8 cellular contexts compared by ENCODE assay signal in the genomic region with DNA sequence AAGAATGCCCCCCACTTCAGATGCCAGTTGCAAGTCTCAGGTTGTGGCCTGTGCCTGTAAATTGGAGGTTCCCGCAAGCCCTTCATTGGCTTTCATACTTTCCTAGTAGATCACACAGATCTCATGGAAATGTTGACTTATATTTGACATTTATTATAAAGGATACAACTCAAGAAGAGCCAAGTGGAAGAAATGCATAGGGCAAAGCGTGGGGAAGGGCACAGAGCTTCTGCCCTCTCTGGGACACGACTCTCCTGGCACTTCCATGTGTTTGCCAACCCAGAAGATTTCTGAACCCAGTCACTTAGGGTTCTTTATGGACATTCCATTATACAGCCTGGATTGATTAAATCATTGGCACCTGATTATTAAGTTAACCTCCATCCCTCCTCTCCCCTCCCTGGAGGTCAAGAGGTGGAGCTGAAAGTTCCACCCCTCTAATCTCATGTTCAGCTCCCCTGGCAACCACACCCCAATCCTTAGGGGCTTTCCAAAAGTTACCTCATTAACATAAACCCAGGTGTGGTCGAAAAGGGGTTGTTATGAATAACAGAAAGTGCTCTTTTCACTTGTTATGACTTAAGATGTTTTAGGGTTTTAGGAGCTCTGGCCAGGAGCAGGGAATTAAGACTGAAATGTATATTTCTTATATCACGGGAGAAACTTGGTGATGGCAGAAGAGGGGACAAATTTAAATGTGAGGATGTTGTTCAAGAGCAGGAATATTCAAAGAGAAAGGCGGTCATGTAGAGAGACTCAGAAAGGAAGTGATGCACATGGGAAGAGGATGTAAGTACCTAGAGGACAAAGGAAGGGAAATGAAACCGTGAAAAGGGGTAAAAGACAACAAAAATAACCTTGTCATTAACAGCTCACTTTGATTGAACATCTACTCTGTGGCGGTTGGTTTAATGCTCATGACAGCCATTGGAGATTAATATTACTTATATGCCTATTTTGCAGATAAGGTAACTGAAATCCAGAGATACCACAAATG. TPM values are rescaled to one million over a fixed set of nuclear protein-coding genes. Genes with fewer than 3 reads are reported as not detected.
DNase-seq lines count a peak whose midpoint lies in the region; ATAC-seq, FAIRE-seq and TF ChIP-seq lines count a peak whose summit lies in the region.

No MANE protein-coding gene starts in this region.

- peak overlapping the region; percentile 59 for H3K27ac ChIP-seq in neutrophil

- no peak overlapping the region for H3K4me3 ChIP-seq in neutrophil (ENCODE audit: low read depth in 1 of 2, low read length in 1 of 2)

- H3K4me1 ChIP-seq in neutrophil (ENCODE audit: control insufficient read depth in 1 of 2, insufficient read depth in 1 of 2, low read depth in 1 of 2, low read length in 1 of 2): peaks cover 4 to 6% of the 10 kb centered on the region in 2 experiments

- peak; percentile 41 for DNase-seq in NOMO-1 treated with dmso at 0.1 percent for 144 hours (lab: John Stamatoyannopoulos, UW; ENCODE audit: unreplicated experiment)
- DNase-seq in posterior cingulate gyrus: no peak
- no peak for DNase-seq in H54 (ENCODE audit: insufficient read length, low spot score)
- DNase-seq in DMS153 treated with DMSO at 0.1 percent for 48 hours (lab: John Stamatoyannopoulos, UW; ENCODE audit: unreplicated experiment): no peak
- no peak for DNase-seq in Right ventricle myocardium inferior (ENCODE audit: missing footprints)

- ATAC-seq in GM18873 (IDR thresholded peaks at IDR 0.05; ENCODE audit: low FRiP score, unreplicated experiment): peak; percentile 81
- ATAC-seq in HG02642 (IDR thresholded peaks at IDR 0.05; ENCODE audit: poor library complexity, unreplicated experiment): peak; percentile 76
- no peak for ATAC-seq in Right ventricle myocardium inferior

- FAIRE-seq in H54 (lab: Jason Lieb, UNC): no peak

- peaks cover 82% of the 10 kb centered on the region for H3K36me3 ChIP-seq in neutrophil

- no peak for TF ChIP-seq POLR2A in H54 (IDR thresholded peaks at IDR 0.05; ENCODE audit: low read depth, low read length)

- no peak for TF ChIP-seq CTCF in neutrophil (IDR thresholded peaks at IDR 0.05)

- H3K27me3 ChIP-seq in neutrophil: no peaks in the 10 kb centered on the region

- H3K9me3 ChIP-seq in neutrophil: no peaks in the 10 kb centered on the region

- intact Hi-C loops in posterior cingulate gyrus (cut with DNase I): no loop called here
- intact Hi-C loops in Right ventricle myocardium inferior (cut with DNase I): no loop called here

RNA-seq across cellular contexts. Expression of a gene that starts 31.8 kb away (rescaled TPM):
- 50.2 TPM for total RNA-seq in Right ventricle myocardium inferior
